Comparison of ENCODE assay signal across 13 cellular contexts in the genomic region with DNA sequence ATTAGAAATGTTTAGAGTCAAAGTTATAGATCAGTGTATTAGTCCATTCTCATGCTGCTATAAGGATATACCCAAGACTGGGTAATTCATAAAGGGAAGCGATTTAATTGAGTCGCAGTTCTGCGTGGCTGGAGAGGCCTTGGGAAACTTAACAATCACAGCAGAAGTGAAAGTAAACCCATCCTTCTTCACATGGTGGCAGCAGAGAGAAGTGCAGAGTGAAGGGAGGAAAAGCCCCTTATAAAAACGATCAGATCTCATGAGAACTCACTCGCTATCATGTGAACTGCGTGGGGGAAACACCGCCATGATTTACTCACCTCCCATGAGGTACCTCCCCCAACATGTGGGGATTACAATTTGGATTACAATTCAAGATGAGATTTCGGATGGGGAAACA.
A peak's percentile ranks its signal among the peaks of the same experiment; 100 is the strongest.
DNase-seq lines count a peak whose midpoint lies in the region; TF ChIP-seq lines count a peak whose summit lies in the region.
"Had no signal": no experiment of that assay in that cellular context is flagged by ENCODE, and none has a peak within 500 bp of the region (broad histone marks: within the 10 kb centered on the region; RNA-seq: fewer than 3 reads in every experiment).

No MANE protein-coding gene starts in this region.

- H3K27me3 Mint-ChIP-seq in MCF 10A (ENCODE audit: insufficient read depth, unreplicated experiment): no peaks in the 10 kb centered on the region
- no peaks in the 10 kb centered on the region for H3K27me3 Mint-ChIP-seq in CD4-positive, alpha-beta memory T cell
- H3K27me3 Mint-ChIP-seq: activated B cell treated with CpG ODN at 0.5 μM for 24 hours; memory B cell; stimulated activated naive CD8-positive, alpha-beta T cell treated with anti-CD3 and anti-CD28 coated beads, Interleukin-15, amount 100 ng/mL, for 72 hours had no signal

- no peak overlapping the region for H3K4me3 Mint-ChIP-seq in MCF 10A (ENCODE audit: unreplicated experiment)
- H3K4me3 Mint-ChIP-seq in CD4-positive, alpha-beta memory T cell: no peak overlapping the region
- H3K4me3 Mint-ChIP-seq: activated B cell treated with CpG ODN at 0.5 μM for 24 hours; memory B cell; stimulated activated naive CD8-positive, alpha-beta T cell treated with anti-CD3 and anti-CD28 coated beads, Interleukin-15, amount 100 ng/mL, for 72 hours had no signal

- no peaks in the 10 kb centered on the region for H3K4me1 ChIP-seq in CD4-positive, alpha-beta memory T cell (ENCODE audit: insufficient read depth, low read length)
- H3K4me1 ChIP-seq: SJCRH30 had no signal

- no peaks in the 10 kb centered on the region for H3K9me3 ChIP-seq in WERI-Rb-1 (ENCODE audit: severe bottlenecking)
- no peaks in the 10 kb centered on the region for H3K9me3 ChIP-seq in CD4-positive, alpha-beta memory T cell (ENCODE audit: control insufficient read depth in 1 of 2, low read length in 2 of 2)
- H3K9me3 ChIP-seq: SJCRH30 had no signal

- CTCF ChIA-PET in MCF 10A (lab: Yijun Ruan, JAX): no interaction called here
- CTCF ChIA-PET in CD4-positive, alpha-beta memory T cell (lab: Charles Lee; ENCODE audit: partially characterized antibody): no interaction called here

- in situ Hi-C loops in Caki2 (cut with HindIII; ENCODE audit: low pct_unique_long_range_greater_than_20kb, low sequenced_read_pairs): no loop called here

- no TSS peak for BruUV-seq in MCF 10A (replicated peaks; lab: Mats Ljungman, UMichigan)

- no peaks in the 10 kb centered on the region for H3K36me3 Mint-ChIP-seq in MCF 10A (ENCODE audit: insufficient read depth, unreplicated experiment)
- no peaks in the 10 kb centered on the region for H3K36me3 Mint-ChIP-seq in CD4-positive, alpha-beta memory T cell
- H3K36me3 Mint-ChIP-seq: memory B cell had no signal

- intact Hi-C loops in MCF 10A (cut with micrococcal nuclease): no loop called here
- intact Hi-C loops in CD4-positive, alpha-beta memory T cell (cut with micrococcal nuclease): no loop called here

- TF ChIP-seq CTCF in WERI-Rb-1 (IDR thresholded peaks at IDR 0.05; ENCODE audit: low read depth, low read length) (peak; percentile 47), MCF 10A (IDR thresholded peaks at IDR 0.05; ENCODE audit: unreplicated experiment) (no peak)

- H3K27me3 ChIP-seq in WERI-Rb-1 (ENCODE audit: insufficient read depth, low read depth, severe bottlenecking): no peaks in the 10 kb centered on the region
- no peaks in the 10 kb centered on the region for H3K27me3 ChIP-seq in CD4-positive, alpha-beta memory T cell (ENCODE audit: insufficient read depth, low read length)
- H3K27me3 ChIP-seq: SJCRH30 had no signal

- peak; percentile 16 for DNase-seq in Caki2 (ENCODE audit: low read depth)
- peak; percentile 76 for DNase-seq in MV-4-11 (lab: John Stamatoyannopoulos, UW)
- DNase-seq in WERI-Rb-1: peak; percentile 18
- peak; percentile 24 for DNase-seq in left kidney (ENCODE audit: low read depth, low spot score)
- DNase-seq in glomerular visceral epithelial cell (ENCODE audit: extremely low spot score): no peak
- no peak for DNase-seq in MCF 10A (ENCODE audit: unreplicated experiment)
- DNase-seq in CD4-positive, alpha-beta memory T cell: no peak
- DNase-seq in central memory CD4-positive, alpha-beta T cell: no peak
- DNase-seq: activated B cell treated with CpG ODN at 0.5 μM for 24 hours; stimulated activated CD4-positive, alpha-beta T cell treated with anti-CD3 and anti-CD28 coated beads, Interleukin-4, amount 100 ng/mL, for 24 hours; stimulated activated naive CD8-positive, alpha-beta T cell treated with anti-CD3 and anti-CD28 coated beads, Interleukin-15, amount 100 ng/mL, for 72 hours had no signal

- H3K4me3 ChIP-seq in WERI-Rb-1 (ENCODE audit: low read depth, low read length): no peak overlapping the region
- H3K4me3 ChIP-seq in CD4-positive, alpha-beta memory T cell (ENCODE audit: low read length in 2 of 2): no peak overlapping the region
- H3K4me3 ChIP-seq: SJCRH30 had no signal

- POLR2A ChIA-PET in MCF 10A (lab: Yijun Ruan, JAX): no interaction called here
- POLR2A ChIA-PET in CD4-positive, alpha-beta memory T cell (lab: Charles Lee; ENCODE audit: partially characterized antibody): no interaction called here

- no peaks in the 10 kb centered on the region for H3K9me3 Mint-ChIP-seq in MCF 10A (ENCODE audit: unreplicated experiment)
- peaks cover 0 to 12% (median 5%) of the 10 kb centered on the region in 8 donors for H3K9me3 Mint-ChIP-seq in CD4-positive, alpha-beta memory T cell

- H3K27ac ChIP-seq in WERI-Rb-1: no peak overlapping the region
- no peak overlapping the region for H3K27ac ChIP-seq in CD4-positive, alpha-beta memory T cell (ENCODE audit: low read depth, low read length)
- H3K27ac ChIP-seq: SJCRH30 had no signal

- H3K27ac Mint-ChIP-seq in MCF 10A (ENCODE audit: low read depth, unreplicated experiment): no peak overlapping the region
- H3K27ac Mint-ChIP-seq in CD4-positive, alpha-beta memory T cell: no peak overlapping the region
- H3K27ac Mint-ChIP-seq: activated B cell treated with CpG ODN at 0.5 μM for 24 hours; memory B cell; stimulated activated naive CD8-positive, alpha-beta T cell treated with anti-CD3 and anti-CD28 coated beads, Interleukin-15, amount 100 ng/mL, for 72 hours had no signal

- H3K36me3 ChIP-seq in WERI-Rb-1: no peaks in the 10 kb centered on the region
- no peaks in the 10 kb centered on the region for H3K36me3 ChIP-seq in CD4-positive, alpha-beta memory T cell (ENCODE audit: insufficient read depth, low read length)
- H3K36me3 ChIP-seq: SJCRH30 had no signal

- H3K4me1 Mint-ChIP-seq in MCF 10A (ENCODE audit: insufficient read depth, unreplicated experiment): no peaks in the 10 kb centered on the region
- H3K4me1 Mint-ChIP-seq in CD4-positive, alpha-beta memory T cell: no peaks in the 10 kb centered on the region
- H3K4me1 Mint-ChIP-seq: activated B cell treated with CpG ODN at 0.5 μM for 24 hours; memory B cell; stimulated activated naive CD8-positive, alpha-beta T cell treated with anti-CD3 and anti-CD28 coated beads, Interleukin-15, amount 100 ng/mL, for 72 hours had no signal

Comparison
In these comparisons a context has a peak if more than half of its experiments do, and no peak if none do; other contexts are left out.
1. DNase-seq: peak in Caki2 (single experiment), MV-4-11 (single experiment), WERI-Rb-1 (single experiment) and left kidney (single experiment); none in glomerular visceral epithelial cell (single experiment), MCF 10A (single experiment), CD4-positive, alpha-beta memory T cell (0 of 5) and central memory CD4-positive, alpha-beta T cell (single experiment).